In genomic region chr3:2568929-2569328, GRCh38 we compare ENCODE assay signal across 24 cellular contexts.
DNase-seq lines count a peak whose midpoint lies in the region; ATAC-seq, FAIRE-seq and TF ChIP-seq lines count a peak whose summit lies in the region.
"Had no signal": no experiment of that assay in that cellular context is flagged by ENCODE, and none has a peak within 500 bp of the region (broad histone marks: within the 10 kb centered on the region; RNA-seq: fewer than 3 reads in every experiment).

No MANE protein-coding gene starts in this region.

- H3K9me1 ChIP-seq in IMR-90 (ENCODE audit: insufficient read depth, low read length): no peaks in the 10 kb centered on the region

- no peak overlapping the region for H3K18ac ChIP-seq in IMR-90 (ENCODE audit: low read depth, low read length)

- no peak overlapping the region for H2BK15ac ChIP-seq in IMR-90 (ENCODE audit: low read depth, low read length)

- H2BK120ac ChIP-seq in IMR-90 (ENCODE audit: low read depth, low read length): no peak overlapping the region

- WGBS in IMR-90 (ENCODE audit: extremely low coverage in 2 of 2, insufficient read length in 1 of 2), 2 experiments: 42% methylated on average over 2 of the region's 7 CpGs; no CpG with 5 or more reads in 1 of the 2 experiments

- no peaks in the 10 kb centered on the region for H3K36me3 ChIP-seq in IMR-90 (ENCODE audit: control insufficient read depth, insufficient read depth, low read length)
- H3K36me3 ChIP-seq in HAP-1 (replicated peaks): no peaks in the 10 kb centered on the region

- no peaks in the 10 kb centered on the region for H3K79me1 ChIP-seq in IMR-90 (ENCODE audit: low read depth in 1 of 2, low read length in 2 of 2)

- no peak overlapping the region for H3K4ac ChIP-seq in IMR-90 (ENCODE audit: low read depth, low read length)

- H2BK20ac ChIP-seq in IMR-90 (ENCODE audit: low read depth, low read length): no peak overlapping the region

- no peak overlapping the region for H4K8ac ChIP-seq in IMR-90 (ENCODE audit: low read depth in 2 of 2, low read length in 2 of 2)

- POLR2A ChIA-PET in IMR-90 (lab: Charles Lee; ENCODE audit: unreplicated experiment): no interaction called here

- BruUV-seq in IMR-90 (replicated peaks; lab: Mats Ljungman, UMichigan): no TSS peak

- no peaks in the 10 kb centered on the region for H3K27me3 ChIP-seq in IMR-90 (ENCODE audit: control insufficient read depth, insufficient read depth, low read length)
- no peaks in the 10 kb centered on the region for H3K27me3 ChIP-seq in HAP-1 (ENCODE audit: low read depth)

- H3K4me3 ChIP-seq in IMR-90 (ENCODE audit: insufficient read depth, low read depth, low read length) (no peak overlapping the region), HAP-1 (no peak overlapping the region)
- H3K4me3 ChIP-seq: GM12878 had no signal

- in situ Hi-C loops in IMR-90 (cut with MboI; ENCODE audit: low sequenced_read_pairs): no loop called here
- in situ Hi-C loops in HAP-1 (cut with MboI; ENCODE audit: low sequenced_read_pairs): no loop called here

- no peak overlapping the region for H2AK5ac ChIP-seq in IMR-90 (ENCODE audit: low read depth, low read length)

- H3K4me1 ChIP-seq in IMR-90 (ENCODE audit: control insufficient read depth, insufficient read depth, low read length) (no peaks in the 10 kb centered on the region), HAP-1 (no peaks in the 10 kb centered on the region)
- H3K4me1 ChIP-seq: Caco-2 had no signal

- dilution Hi-C loops in IMR-90 (cut with HindIII; ENCODE audit: low sequenced_read_pairs, unreplicated experiment): no loop called here

- H2BK5ac ChIP-seq in IMR-90 (ENCODE audit: low read depth, low read length, poor library complexity, severe bottlenecking): no peak overlapping the region

- no peak for DNase-seq in IMR-90
- peak; percentile 82 for DNase-seq in NCI-H1105 treated with DMSO at 0.1 percent for 48 hours (lab: John Stamatoyannopoulos, UW)
- peak; percentile 16 for DNase-seq in NCI-H774 (lab: John Stamatoyannopoulos, UW)
- no peak for DNase-seq in HAP-1 (ENCODE audit: low spot score in 2 of 2)
- DNase-seq in DMS153 (lab: John Stamatoyannopoulos, UW): no peak
- DNase-seq in NCI-H69 (lab: John Stamatoyannopoulos, UW): no peak
- DNase-seq: Caco-2; CD8-positive, alpha-beta T cell; DMS79; EL; GDM1; GOT3; HCEC 1CT; NCI-H1048; NCI-H146; NCI-H1930; NCI-H345; NCI-H510A treated with DMSO at 0.1 percent for 48 hours; SK-N-SH; T-helper 17 cell had no signal

- no peak for TF ChIP-seq CTCF in IMR-90 (conservative IDR thresholded peaks at IDR 0.05; ENCODE audit: low read depth, low read length)

- no peak overlapping the region for H3K56ac ChIP-seq in IMR-90 (ENCODE audit: extremely low read depth, insufficient read depth, low read length)

- no peak overlapping the region for H3K4me2 ChIP-seq in IMR-90 (ENCODE audit: low read depth, low read length)
- H3K4me2 ChIP-seq: SK-N-SH had no signal

- H3K9me3 ChIP-seq in IMR-90 (ENCODE audit: control insufficient read depth, insufficient read depth, low read length): peaks cover 6% of the 10 kb centered on the region; the same call in 1 of the 2 replicates
- H3K9me3 ChIP-seq in HAP-1: no peaks in the 10 kb centered on the region
- H3K9me3 ChIP-seq: Caco-2, SK-N-SH had no signal

- no peak overlapping the region for H2AK9ac ChIP-seq in IMR-90 (replicated peaks; ENCODE audit: low read depth, low read length, poor library complexity)

- no peak overlapping the region for H2AFZ ChIP-seq in IMR-90 (replicated peaks; ENCODE audit: low read length, poor library complexity)

- H4K5ac ChIP-seq in IMR-90 (ENCODE audit: low read depth, low read length): no peak overlapping the region

- ATAC-seq in IMR-90 (ENCODE audit: low read depth): no peak
- ATAC-seq: CD8-positive, alpha-beta T cell; GM12878; T-helper 17 cell had no signal

- H3K9ac ChIP-seq in IMR-90 (ENCODE audit: low read depth, low read length): no peak overlapping the region
- H3K9ac ChIP-seq: SK-N-SH had no signal

- H4K91ac ChIP-seq in IMR-90 (ENCODE audit: insufficient read depth, low read depth, low read length): no peak overlapping the region

- CTCF ChIA-PET in IMR-90 (lab: Yijun Ruan, JAX): no interaction called here

- intact Hi-C loops in IMR-90 (cut with micrococcal nuclease): no loop called here

- no peak overlapping the region for H3K27ac ChIP-seq in IMR-90 (ENCODE audit: insufficient read depth, low read length)
- H3K27ac ChIP-seq: C4-2B had no signal

- no peak overlapping the region for H3K14ac ChIP-seq in IMR-90 (replicated peaks; ENCODE audit: low read depth, low read length)

- H4K20me1 ChIP-seq in IMR-90 (ENCODE audit: insufficient read depth, low read length): no peaks in the 10 kb centered on the region

- TF ChIP-seq RAD21 in IMR-90 (IDR thresholded peaks at IDR 0.05; ENCODE audit: low read length): no peak

- peak; percentile 80 for FAIRE-seq in islet of Langerhans (lab: Jason Lieb, UNC)
- FAIRE-seq: GM12878, RCC 7860 had no signal

- TF ChIP-seq POLR2A in IMR-90 (IDR thresholded peaks at IDR 0.05; ENCODE audit: low read depth, low read length): no peak

- H3K23ac ChIP-seq in IMR-90 (ENCODE audit: low read depth, low read length): no peak overlapping the region

TF ChIP-seq in IMR-90, 13 proteins besides CTCF, POLR2A, EP300 and RAD21:
- TF ChIP-seq RFX5 (IDR thresholded peaks at IDR 0.05; ENCODE audit: low read depth, low read length) (no peak), MAFK (IDR thresholded peaks at IDR 0.05; ENCODE audit: low read depth, low read length) (peak; percentile 58), SMC3 (IDR thresholded peaks at IDR 0.05; ENCODE audit: low read depth, low read length) (no peak)

Comparison
In these comparisons a context has a peak if more than half of its experiments do, and no peak if none do; other contexts are left out.
1. DNase-seq: peak in NCI-H1105 treated with DMSO at 0.1 percent for 48 hours (single experiment) and NCI-H774 (single experiment); none in IMR-90 (single experiment), HAP-1 (0 of 2), DMS153 (single experiment) and NCI-H69 (single experiment).